Comparison of ENCODE assay signal across 1 cellular context in the genomic region with DNA sequence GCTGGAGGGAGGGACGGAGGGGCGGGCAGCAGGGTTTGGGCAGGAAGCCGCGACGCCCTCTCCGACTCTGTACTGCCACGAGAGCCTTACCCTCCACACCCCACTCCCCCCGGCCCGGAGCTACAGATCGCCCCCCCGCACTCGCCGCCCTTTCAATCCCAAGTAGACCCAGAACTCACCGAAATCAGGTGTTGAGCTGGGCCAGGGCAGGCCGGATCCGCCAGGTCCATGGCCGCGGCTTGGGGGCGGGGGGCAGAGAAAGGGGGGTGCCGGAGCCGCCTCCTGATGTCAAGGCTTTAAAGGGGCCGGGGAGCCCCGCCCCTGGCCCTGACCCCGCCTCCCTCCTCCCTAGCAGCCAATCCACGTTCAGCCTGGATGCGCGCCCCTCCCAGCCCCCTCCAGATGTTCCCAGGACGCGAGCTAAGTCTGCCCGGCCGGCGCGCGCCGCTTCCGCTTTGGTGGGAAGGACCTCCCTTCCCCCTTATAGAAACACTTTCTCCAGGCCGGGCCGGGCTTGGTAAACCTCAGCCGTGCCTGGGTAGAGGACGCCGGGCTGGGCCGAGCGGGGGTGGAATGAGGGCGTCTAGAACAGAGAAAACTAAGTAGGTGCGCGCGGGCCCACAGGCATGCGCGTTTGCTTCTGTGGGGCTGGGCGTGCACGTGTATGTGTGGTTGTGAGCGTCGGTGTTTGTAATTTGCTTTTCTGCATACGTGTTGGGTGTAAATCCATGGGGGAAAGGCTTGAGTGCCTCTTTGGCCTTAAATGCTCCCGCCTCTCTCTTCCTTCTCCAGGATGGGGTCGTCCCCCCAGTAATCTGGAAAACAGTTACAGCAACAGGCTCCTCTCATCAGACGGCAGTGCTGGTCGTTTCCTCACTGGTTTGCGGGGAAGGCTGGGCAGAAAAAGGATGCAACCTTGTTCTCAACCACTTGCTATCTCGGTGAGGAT.
TF ChIP-seq lines count a peak whose summit lies in the region.

A gene with protein sequence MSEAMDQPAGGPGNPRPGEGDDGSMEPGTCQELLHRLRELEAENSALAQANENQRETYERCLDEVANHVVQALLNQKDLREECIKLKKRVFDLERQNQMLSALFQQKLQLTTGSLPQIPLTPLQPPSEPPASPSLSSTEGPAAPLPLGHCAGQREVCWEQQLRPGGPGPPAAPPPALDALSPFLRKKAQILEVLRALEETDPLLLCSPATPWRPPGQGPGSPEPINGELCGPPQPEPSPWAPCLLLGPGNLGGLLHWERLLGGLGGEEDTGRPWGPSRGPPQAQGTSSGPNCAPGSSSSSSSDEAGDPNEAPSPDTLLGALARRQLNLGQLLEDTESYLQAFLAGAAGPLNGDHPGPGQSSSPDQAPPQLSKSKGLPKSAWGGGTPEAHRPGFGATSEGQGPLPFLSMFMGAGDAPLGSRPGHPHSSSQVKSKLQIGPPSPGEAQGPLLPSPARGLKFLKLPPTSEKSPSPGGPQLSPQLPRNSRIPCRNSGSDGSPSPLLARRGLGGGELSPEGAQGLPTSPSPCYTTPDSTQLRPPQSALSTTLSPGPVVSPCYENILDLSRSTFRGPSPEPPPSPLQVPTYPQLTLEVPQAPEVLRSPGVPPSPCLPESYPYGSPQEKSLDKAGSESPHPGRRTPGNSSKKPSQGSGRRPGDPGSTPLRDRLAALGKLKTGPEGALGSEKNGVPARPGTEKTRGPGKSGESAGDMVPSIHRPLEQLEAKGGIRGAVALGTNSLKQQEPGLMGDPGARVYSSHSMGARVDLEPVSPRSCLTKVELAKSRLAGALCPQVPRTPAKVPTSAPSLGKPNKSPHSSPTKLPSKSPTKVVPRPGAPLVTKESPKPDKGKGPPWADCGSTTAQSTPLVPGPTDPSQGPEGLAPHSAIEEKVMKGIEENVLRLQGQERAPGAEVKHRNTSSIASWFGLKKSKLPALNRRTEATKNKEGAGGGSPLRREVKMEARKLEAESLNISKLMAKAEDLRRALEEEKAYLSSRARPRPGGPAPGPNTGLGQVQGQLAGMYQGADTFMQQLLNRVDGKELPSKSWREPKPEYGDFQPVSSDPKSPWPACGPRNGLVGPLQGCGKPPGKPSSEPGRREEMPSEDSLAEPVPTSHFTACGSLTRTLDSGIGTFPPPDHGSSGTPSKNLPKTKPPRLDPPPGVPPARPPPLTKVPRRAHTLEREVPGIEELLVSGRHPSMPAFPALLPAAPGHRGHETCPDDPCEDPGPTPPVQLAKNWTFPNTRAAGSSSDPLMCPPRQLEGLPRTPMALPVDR (N-terminal part only) (minus strand): TSS at position 271 of the 949 bp plus-strand sequence. CDS start 24,369 bp downstream, outside the sequence.

TF ChIP-seq in HEK293, 187 proteins besides CTCF, POLR2A, EP300 and RAD21 (continued from another document and continues in another):
- TF ChIP-seq, protein P1, sequence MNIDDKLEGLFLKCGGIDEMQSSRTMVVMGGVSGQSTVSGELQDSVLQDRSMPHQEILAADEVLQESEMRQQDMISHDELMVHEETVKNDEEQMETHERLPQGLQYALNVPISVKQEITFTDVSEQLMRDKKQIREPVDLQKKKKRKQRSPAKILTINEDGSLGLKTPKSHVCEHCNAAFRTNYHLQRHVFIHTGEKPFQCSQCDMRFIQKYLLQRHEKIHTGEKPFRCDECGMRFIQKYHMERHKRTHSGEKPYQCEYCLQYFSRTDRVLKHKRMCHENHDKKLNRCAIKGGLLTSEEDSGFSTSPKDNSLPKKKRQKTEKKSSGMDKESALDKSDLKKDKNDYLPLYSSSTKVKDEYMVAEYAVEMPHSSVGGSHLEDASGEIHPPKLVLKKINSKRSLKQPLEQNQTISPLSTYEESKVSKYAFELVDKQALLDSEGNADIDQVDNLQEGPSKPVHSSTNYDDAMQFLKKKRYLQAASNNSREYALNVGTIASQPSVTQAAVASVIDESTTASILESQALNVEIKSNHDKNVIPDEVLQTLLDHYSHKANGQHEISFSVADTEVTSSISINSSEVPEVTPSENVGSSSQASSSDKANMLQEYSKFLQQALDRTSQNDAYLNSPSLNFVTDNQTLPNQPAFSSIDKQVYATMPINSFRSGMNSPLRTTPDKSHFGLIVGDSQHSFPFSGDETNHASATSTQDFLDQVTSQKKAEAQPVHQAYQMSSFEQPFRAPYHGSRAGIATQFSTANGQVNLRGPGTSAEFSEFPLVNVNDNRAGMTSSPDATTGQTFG (tag by site-specific recombination; IDR thresholded peaks at IDR 0.05; ENCODE audit: borderline replicate concordance): no peak
- TF ChIP-seq SALL2 (tag by site-specific recombination; IDR thresholded peaks at IDR 0.05; ENCODE audit: borderline replicate concordance) (no peak), ZNF121 (tag by site-specific recombination; IDR thresholded peaks at IDR 0.05) (no peak), KLF8 (tag by site-specific recombination; IDR thresholded peaks at IDR 0.05) (no peak; the same call in none of the 2 replicates), EGR2 (tag by site-specific recombination; IDR thresholded peaks at IDR 0.05; ENCODE audit: low read depth) (peak; percentile 94), ZNF335 (tag by site-specific recombination; conservative IDR thresholded peaks at IDR 0.05) (peak; percentile 82), WT1 (tag by site-specific recombination; IDR thresholded peaks at IDR 0.05) (no peak), ZBTB7A (tag by site-specific recombination; IDR thresholded peaks at IDR 0.05; ENCODE audit: low read depth) (peak; percentile 66; the same call in 1 of the 2 replicates), SP7 (tag by site-specific recombination; IDR thresholded peaks at IDR 0.05) (peak; percentile 54), ZFP37 (tag by site-specific recombination; IDR thresholded peaks at IDR 0.05) (no peak; the same call in 1 of the 2 replicates), ZNF221 (tag by site-specific recombination; IDR thresholded peaks at IDR 0.05; ENCODE audit: borderline replicate concordance) (no peak), SCRT2 (tag by site-specific recombination; IDR thresholded peaks at IDR 0.05) (peak; percentile 97), MZF1 (tag by site-specific recombination; IDR thresholded peaks at IDR 0.05; ENCODE audit: borderline replicate concordance) (no peak), ZNF155 (tag by site-specific recombination; IDR thresholded peaks at IDR 0.05) (no peak), ZNF777 (tag by site-specific recombination; IDR thresholded peaks at IDR 0.05; ENCODE audit: borderline replicate concordance) (no peak), ZNF600 (tag by site-specific recombination; IDR thresholded peaks at IDR 0.05) (peak; percentile 78; the same call in 1 of the 2 replicates), ZNF658 (tag by site-specific recombination; IDR thresholded peaks at IDR 0.05) (no peak), ZNF202 (tag by site-specific recombination; IDR thresholded peaks at IDR 0.05; ENCODE audit: borderline replicate concordance) (no peak), KLF10 (tag by site-specific recombination; IDR thresholded peaks at IDR 0.05) (peak; percentile 99), ZNF239 (tag by site-specific recombination; IDR thresholded peaks at IDR 0.05) (no peak), ZNF623 (tag by site-specific recombination; IDR thresholded peaks at IDR 0.05) (no peak), ZNF138 (tag by site-specific recombination; IDR thresholded peaks at IDR 0.05; ENCODE audit: borderline replicate concordance) (no peak), ZNF76 (tag by site-specific recombination; IDR thresholded peaks at IDR 0.05; ENCODE audit: borderline replicate concordance, low read depth) (no peak), ZNF19 (tag by site-specific recombination; IDR thresholded peaks at IDR 0.05; ENCODE audit: low read depth) (no peak), FEZF1 (tag by site-specific recombination; IDR thresholded peaks at IDR 0.05) (no peak), ZNF585B (tag by site-specific recombination; IDR thresholded peaks at IDR 0.05) (no peak), ZNF768 (tag by site-specific recombination; IDR thresholded peaks at IDR 0.05) (no peak), ZIC2 (tag by site-specific recombination; IDR thresholded peaks at IDR 0.05) (no peak), KLF16 (tag by site-specific recombination; IDR thresholded peaks at IDR 0.05) (peak; percentile 35; the same call in 1 of the 2 replicates), ZNF416 (tag by site-specific recombination; IDR thresholded peaks at IDR 0.05) (no peak), ZSCAN30 (tag by site-specific recombination; IDR thresholded peaks at IDR 0.05) (no peak), ZNF350 (tag by site-specific recombination; IDR thresholded peaks at IDR 0.05) (no peak), ZNF610 (tag by site-specific recombination; IDR thresholded peaks at IDR 0.05; ENCODE audit: borderline replicate concordance) (peak; percentile 61; the same call in 1 of the 2 replicates), ZNF701 (tag by site-specific recombination; IDR thresholded peaks at IDR 0.05) (no peak), ZBTB20 (tag by site-specific recombination; IDR thresholded peaks at IDR 0.05) (peak; percentile 89), ZNF629 (tag by site-specific recombination; IDR thresholded peaks at IDR 0.05) (peak; percentile 61)
- TF ChIP-seq, protein P2, sequence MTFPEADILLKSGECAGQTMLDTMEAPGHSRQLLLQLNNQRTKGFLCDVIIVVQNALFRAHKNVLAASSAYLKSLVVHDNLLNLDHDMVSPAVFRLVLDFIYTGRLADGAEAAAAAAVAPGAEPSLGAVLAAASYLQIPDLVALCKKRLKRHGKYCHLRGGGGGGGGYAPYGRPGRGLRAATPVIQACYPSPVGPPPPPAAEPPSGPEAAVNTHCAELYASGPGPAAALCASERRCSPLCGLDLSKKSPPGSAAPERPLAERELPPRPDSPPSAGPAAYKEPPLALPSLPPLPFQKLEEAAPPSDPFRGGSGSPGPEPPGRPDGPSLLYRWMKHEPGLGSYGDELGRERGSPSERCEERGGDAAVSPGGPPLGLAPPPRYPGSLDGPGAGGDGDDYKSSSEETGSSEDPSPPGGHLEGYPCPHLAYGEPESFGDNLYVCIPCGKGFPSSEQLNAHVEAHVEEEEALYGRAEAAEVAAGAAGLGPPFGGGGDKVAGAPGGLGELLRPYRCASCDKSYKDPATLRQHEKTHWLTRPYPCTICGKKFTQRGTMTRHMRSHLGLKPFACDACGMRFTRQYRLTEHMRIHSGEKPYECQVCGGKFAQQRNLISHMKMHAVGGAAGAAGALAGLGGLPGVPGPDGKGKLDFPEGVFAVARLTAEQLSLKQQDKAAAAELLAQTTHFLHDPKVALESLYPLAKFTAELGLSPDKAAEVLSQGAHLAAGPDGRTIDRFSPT (tag by site-specific recombination; IDR thresholded peaks at IDR 0.05): no peak
- TF ChIP-seq, protein P3, sequence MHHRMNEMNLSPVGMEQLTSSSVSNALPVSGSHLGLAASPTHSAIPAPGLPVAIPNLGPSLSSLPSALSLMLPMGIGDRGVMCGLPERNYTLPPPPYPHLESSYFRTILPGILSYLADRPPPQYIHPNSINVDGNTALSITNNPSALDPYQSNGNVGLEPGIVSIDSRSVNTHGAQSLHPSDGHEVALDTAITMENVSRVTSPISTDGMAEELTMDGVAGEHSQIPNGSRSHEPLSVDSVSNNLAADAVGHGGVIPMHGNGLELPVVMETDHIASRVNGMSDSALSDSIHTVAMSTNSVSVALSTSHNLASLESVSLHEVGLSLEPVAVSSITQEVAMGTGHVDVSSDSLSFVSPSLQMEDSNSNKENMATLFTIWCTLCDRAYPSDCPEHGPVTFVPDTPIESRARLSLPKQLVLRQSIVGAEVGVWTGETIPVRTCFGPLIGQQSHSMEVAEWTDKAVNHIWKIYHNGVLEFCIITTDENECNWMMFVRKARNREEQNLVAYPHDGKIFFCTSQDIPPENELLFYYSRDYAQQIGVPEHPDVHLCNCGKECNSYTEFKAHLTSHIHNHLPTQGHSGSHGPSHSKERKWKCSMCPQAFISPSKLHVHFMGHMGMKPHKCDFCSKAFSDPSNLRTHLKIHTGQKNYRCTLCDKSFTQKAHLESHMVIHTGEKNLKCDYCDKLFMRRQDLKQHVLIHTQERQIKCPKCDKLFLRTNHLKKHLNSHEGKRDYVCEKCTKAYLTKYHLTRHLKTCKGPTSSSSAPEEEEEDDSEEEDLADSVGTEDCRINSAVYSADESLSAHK (tag by site-specific recombination; IDR thresholded peaks at IDR 0.05): peak; percentile 80
- TF ChIP-seq, protein P4, sequence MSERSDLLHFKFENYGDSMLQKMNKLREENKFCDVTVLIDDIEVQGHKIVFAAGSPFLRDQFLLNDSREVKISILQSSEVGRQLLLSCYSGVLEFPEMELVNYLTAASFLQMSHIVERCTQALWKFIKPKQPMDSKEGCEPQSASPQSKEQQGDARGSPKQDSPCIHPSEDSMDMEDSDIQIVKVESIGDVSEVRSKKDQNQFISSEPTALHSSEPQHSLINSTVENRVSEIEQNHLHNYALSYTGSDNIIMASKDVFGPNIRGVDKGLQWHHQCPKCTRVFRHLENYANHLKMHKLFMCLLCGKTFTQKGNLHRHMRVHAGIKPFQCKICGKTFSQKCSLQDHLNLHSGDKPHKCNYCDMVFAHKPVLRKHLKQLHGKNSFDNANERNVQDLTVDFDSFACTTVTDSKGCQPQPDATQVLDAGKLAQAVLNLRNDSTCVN (tag by site-specific recombination; optimal IDR thresholded peaks at IDR 0.05): peak; percentile 96
- TF ChIP-seq, protein P5, sequence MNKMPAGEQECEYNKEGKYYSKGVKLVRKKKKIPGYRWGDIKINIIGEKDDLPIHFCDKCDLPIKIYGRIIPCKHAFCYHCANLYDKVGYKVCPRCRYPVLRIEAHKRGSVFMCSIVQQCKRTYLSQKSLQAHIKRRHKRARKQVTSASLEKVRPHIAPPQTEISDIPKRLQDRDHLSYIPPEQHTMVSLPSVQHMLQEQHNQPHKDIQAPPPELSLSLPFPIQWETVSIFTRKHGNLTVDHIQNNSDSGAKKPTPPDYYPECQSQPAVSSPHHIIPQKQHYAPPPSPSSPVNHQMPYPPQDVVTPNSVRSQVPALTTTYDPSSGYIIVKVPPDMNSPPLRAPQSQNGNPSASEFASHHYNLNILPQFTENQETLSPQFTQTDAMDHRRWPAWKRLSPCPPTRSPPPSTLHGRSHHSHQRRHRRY (tag by site-specific recombination; IDR thresholded peaks at IDR 0.05): no peak
- TF ChIP-seq, protein P6, sequence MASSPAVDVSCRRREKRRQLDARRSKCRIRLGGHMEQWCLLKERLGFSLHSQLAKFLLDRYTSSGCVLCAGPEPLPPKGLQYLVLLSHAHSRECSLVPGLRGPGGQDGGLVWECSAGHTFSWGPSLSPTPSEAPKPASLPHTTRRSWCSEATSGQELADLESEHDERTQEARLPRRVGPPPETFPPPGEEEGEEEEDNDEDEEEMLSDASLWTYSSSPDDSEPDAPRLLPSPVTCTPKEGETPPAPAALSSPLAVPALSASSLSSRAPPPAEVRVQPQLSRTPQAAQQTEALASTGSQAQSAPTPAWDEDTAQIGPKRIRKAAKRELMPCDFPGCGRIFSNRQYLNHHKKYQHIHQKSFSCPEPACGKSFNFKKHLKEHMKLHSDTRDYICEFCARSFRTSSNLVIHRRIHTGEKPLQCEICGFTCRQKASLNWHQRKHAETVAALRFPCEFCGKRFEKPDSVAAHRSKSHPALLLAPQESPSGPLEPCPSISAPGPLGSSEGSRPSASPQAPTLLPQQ (tag by site-specific recombination; IDR thresholded peaks at IDR 0.05): peak; percentile 93
- TF ChIP-seq, protein P7, sequence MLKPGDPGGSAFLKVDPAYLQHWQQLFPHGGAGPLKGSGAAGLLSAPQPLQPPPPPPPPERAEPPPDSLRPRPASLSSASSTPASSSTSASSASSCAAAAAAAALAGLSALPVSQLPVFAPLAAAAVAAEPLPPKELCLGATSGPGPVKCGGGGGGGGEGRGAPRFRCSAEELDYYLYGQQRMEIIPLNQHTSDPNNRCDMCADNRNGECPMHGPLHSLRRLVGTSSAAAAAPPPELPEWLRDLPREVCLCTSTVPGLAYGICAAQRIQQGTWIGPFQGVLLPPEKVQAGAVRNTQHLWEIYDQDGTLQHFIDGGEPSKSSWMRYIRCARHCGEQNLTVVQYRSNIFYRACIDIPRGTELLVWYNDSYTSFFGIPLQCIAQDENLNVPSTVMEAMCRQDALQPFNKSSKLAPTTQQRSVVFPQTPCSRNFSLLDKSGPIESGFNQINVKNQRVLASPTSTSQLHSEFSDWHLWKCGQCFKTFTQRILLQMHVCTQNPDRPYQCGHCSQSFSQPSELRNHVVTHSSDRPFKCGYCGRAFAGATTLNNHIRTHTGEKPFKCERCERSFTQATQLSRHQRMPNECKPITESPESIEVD (tag by site-specific recombination; IDR thresholded peaks at IDR 0.05): no peak
